In genomic region chr5:6728011-6728794, GRCh38 we compare ENCODE assay signal across 8 cellular contexts. TPM values are rescaled to one million over a fixed set of nuclear protein-coding genes. Genes with fewer than 3 reads are reported as not detected.
DNase-seq lines count a peak whose midpoint lies in the region; ATAC-seq, FAIRE-seq and TF ChIP-seq lines count a peak whose summit lies in the region.

No MANE protein-coding gene starts in this region.

- no peaks in the 10 kb centered on the region for H3K27me3 ChIP-seq in BLaER1 treated with 17β-estradiol and CSF1 and Interleukin-3, amounts not matched to agents 10 nM and 100 nM
- H3K27me3 ChIP-seq in RWPE2 (ENCODE audit: insufficient read depth, poor library complexity, severe bottlenecking) (no peaks in the 10 kb centered on the region), trophoblast cell (ENCODE audit: insufficient read depth, low read length) (no peaks in the 10 kb centered on the region)

- H3K79me2 ChIP-seq in trophoblast cell (ENCODE audit: control insufficient read depth, insufficient read depth, low read length, poor library complexity): peaks cover 31% of the 10 kb centered on the region

- no peak overlapping the region for H2BK120ac ChIP-seq in trophoblast cell (ENCODE audit: insufficient read depth, low read length, poor library complexity)

- no peak overlapping the region for H4K12ac ChIP-seq in trophoblast cell (ENCODE audit: low read depth, low read length)

- peak; percentile 54 for DNase-seq in GM19238 (ENCODE audit: insufficient read length, low spot score)
- peak; percentile 37 for DNase-seq in RWPE2 (ENCODE audit: low spot score)
- peak in 1 of 2 donors; percentile 27 for DNase-seq in trophoblast cell
- no peak for DNase-seq in AG20443 (ENCODE audit: low spot score)
- DNase-seq in H54 (ENCODE audit: insufficient read length, low spot score): no peak
- no peak for DNase-seq in epidermal melanocyte (ENCODE audit: insufficient read length, low spot score)

- no peak overlapping the region for H3K14ac ChIP-seq in trophoblast cell (ENCODE audit: low read length)

- peaks cover 94 to 100% (median 99%) of the 10 kb centered on the region in 11 experiments for H4K20me1 ChIP-seq in BLaER1 treated with 17β-estradiol and CSF1 and Interleukin-3, amounts not matched to agents 10 nM and 100 nM

- H4K91ac ChIP-seq in trophoblast cell (ENCODE audit: low read depth, low read length): no peak overlapping the region

- H3K18ac ChIP-seq in trophoblast cell (ENCODE audit: low read length): no peak overlapping the region

- peak overlapping the region in 6 of 11 experiments; percentile 16 to 63 (median 43); a peak in 8 of 22 replicates for H3K9ac ChIP-seq in BLaER1 treated with 17β-estradiol and CSF1 and Interleukin-3, amounts not matched to agents 10 nM and 100 nM
- H3K9ac ChIP-seq in trophoblast cell (ENCODE audit: low read length): no peak overlapping the region

- H3K79me1 ChIP-seq in trophoblast cell (ENCODE audit: low read length): no peaks in the 10 kb centered on the region

- no peak overlapping the region for H2BK12ac ChIP-seq in trophoblast cell (ENCODE audit: low read length)

- H3K27ac ChIP-seq in BLaER1 treated with 17β-estradiol and CSF1 and Interleukin-3, amounts not matched to agents 10 nM and 100 nM: peak overlapping the region in 8 of 11 experiments; percentile 12 to 64 (median 46); a peak in 15 of 22 replicates
- no peak overlapping the region for H3K27ac ChIP-seq in RWPE2 (ENCODE audit: poor library complexity, severe bottlenecking)
- no peak overlapping the region for H3K27ac ChIP-seq in trophoblast cell (ENCODE audit: low read depth, low read length)

- H3K4ac ChIP-seq in trophoblast cell (ENCODE audit: low read depth, low read length): peak overlapping the region; percentile 64

- peak overlapping the region; percentile 67 to 98 (median 83) for H3K4me2 ChIP-seq in BLaER1 treated with 17β-estradiol and CSF1 and Interleukin-3, amounts not matched to agents 10 nM and 100 nM
- no peak overlapping the region for H3K4me2 ChIP-seq in trophoblast cell (ENCODE audit: low read length)

- H3K23ac ChIP-seq in trophoblast cell (ENCODE audit: low read length): no peak overlapping the region

- H2AFZ ChIP-seq in trophoblast cell (ENCODE audit: insufficient read depth, low read length, poor library complexity): no peak overlapping the region

- WGBS in trophoblast cell (ENCODE audit: extremely low coverage, insufficient coverage, insufficient read length): no CpG with 5 or more reads among the region's 17 CpGs

- TF ChIP-seq POLR2A in H54 (IDR thresholded peaks at IDR 0.05; ENCODE audit: low read depth, low read length): no peak

- no peak overlapping the region for H3K4me3 ChIP-seq in BLaER1 treated with 17β-estradiol and CSF1 and Interleukin-3, amounts not matched to agents 10 nM and 100 nM
- H3K4me3 ChIP-seq in RWPE2 (ENCODE audit: severe bottlenecking) (no peak overlapping the region), trophoblast cell (ENCODE audit: low read depth, low read length) (no peak overlapping the region)

- peaks cover 12 to 39% (median 27%) of the 10 kb centered on the region in 11 experiments; a peak in 19 of 22 replicates for H3K36me3 ChIP-seq in BLaER1 treated with 17β-estradiol and CSF1 and Interleukin-3, amounts not matched to agents 10 nM and 100 nM
- H3K36me3 ChIP-seq in RWPE2 (ENCODE audit: low read depth) (peaks cover 38% of the 10 kb centered on the region), trophoblast cell (ENCODE audit: control insufficient read depth in 1 of 2, insufficient read depth in 2 of 2, low read length in 2 of 2) (peaks cover 18 to 21% of the 10 kb centered on the region in 2 experiments)

- no peak overlapping the region for H4K8ac ChIP-seq in trophoblast cell (ENCODE audit: low read depth, low read length)

- H2BK5ac ChIP-seq in trophoblast cell (ENCODE audit: low read depth, low read length, poor library complexity): no peak overlapping the region

- no peaks in the 10 kb centered on the region for H3K9me3 ChIP-seq in BLaER1 treated with 17β-estradiol and CSF1 and Interleukin-3, amounts not matched to agents 10 nM and 100 nM (replicated peaks in 1 of 11)
- H3K9me3 ChIP-seq in RWPE2 (ENCODE audit: severe bottlenecking) (no peaks in the 10 kb centered on the region), trophoblast cell (ENCODE audit: insufficient read depth, low read depth, low read length) (no peaks in the 10 kb centered on the region)

- H2AK5ac ChIP-seq in trophoblast cell (ENCODE audit: low read length): no peak overlapping the region

- FAIRE-seq in H54 (lab: Jason Lieb, UNC): no peak

- H3K4me1 ChIP-seq in BLaER1 treated with 17β-estradiol and CSF1 and Interleukin-3, amounts not matched to agents 10 nM and 100 nM: peaks cover 90 to 100% (median 100%) of the 10 kb centered on the region in 10 experiments
- peaks cover 25% of the 10 kb centered on the region for H3K4me1 ChIP-seq in RWPE2 (ENCODE audit: insufficient read depth, poor library complexity, severe bottlenecking)
- peaks cover 3 to 5% of the 10 kb centered on the region in 2 experiments for H3K4me1 ChIP-seq in trophoblast cell (ENCODE audit: control insufficient read depth in 1 of 2, insufficient read depth in 2 of 2, low read length in 2 of 2)

- ATAC-seq in HG03108 (IDR thresholded peaks at IDR 0.05; ENCODE audit: unreplicated experiment) (peak; percentile 73), RWPE2 (ENCODE audit: low read depth) (no peak)

- no peak for TF ChIP-seq CTCF in RWPE2 (IDR thresholded peaks at IDR 0.05; ENCODE audit: poor library complexity, severe bottlenecking)

RNA-seq across cellular contexts. Expression of gene TENT4A, which starts 15.0 kb away (rescaled TPM):
- 27.5 and 27.8 TPM in 2 replicates for polyA plus RNA-seq in trophoblast cell (2013)

Comparison
In these comparisons a context has a peak if more than half of its experiments do, and no peak if none do; other contexts are left out.
1. H3K27ac ChIP-seq: peak in BLaER1 treated with 17β-estradiol and CSF1 and Interleukin-3, amounts not matched to agents 10 nM and 100 nM (8 of 11); none in RWPE2 (single experiment) and trophoblast cell (single experiment).
2. DNase-seq: peak in GM19238 (single experiment) and RWPE2 (single experiment); none in AG20443 (single experiment), H54 (single experiment) and epidermal melanocyte (single experiment).